In genomic region chr3:63046152-63046551, GRCh38 we compare ENCODE assay signal across 30 cellular contexts.
"Had no signal": no experiment of that assay in that cellular context is flagged by ENCODE, and none has a peak within 500 bp of the region (broad histone marks: within the 10 kb centered on the region; RNA-seq: fewer than 3 reads in every experiment).

No MANE protein-coding gene starts in this region.

- H3K27ac ChIP-seq: brain microvascular endothelial cell, esophagus muscularis mucosa, foreskin keratinocyte, gastrocnemius medialis, heart left ventricle had no signal

- H3K27me3 ChIP-seq: brain microvascular endothelial cell, esophagus muscularis mucosa, foreskin keratinocyte, gastrocnemius medialis, heart left ventricle had no signal

- H3K4me3 Mint-ChIP-seq: activated CD8-positive, alpha-beta memory T cell treated with anti-CD3 and anti-CD28 coated beads, Interleukin-2, amount 10 ng/mL, durations not matched to agents 7 days and 5 days; activated CD8-positive, alpha-beta T cell treated with anti-CD3 and anti-CD28 coated beads, Interleukin-2, amount 10 ng/mL, durations not matched to agents 7 days and 5 days; activated naive CD8-positive, alpha-beta T cell; activated T-cell treated with anti-CD3 and anti-CD28 coated beads, Interleukin-2, amount 50 U/mL, for 24 hours; activated T-cell treated with anti-CD3 and anti-CD28 coated beads, Interleukin-2, amount 50 U/mL, for 72 hours; central memory CD8-positive, alpha-beta T cell; effector memory CD8-positive, alpha-beta T cell; WTC11 had no signal

- ATAC-seq: activated CD8-positive, alpha-beta memory T cell treated with anti-CD3 and anti-CD28 coated beads, Interleukin-2, amount 10 ng/mL, durations not matched to agents 7 days and 5 days; activated CD8-positive, alpha-beta T cell treated with anti-CD3 and anti-CD28 coated beads, Interleukin-2, amount 10 ng/mL, durations not matched to agents 7 days and 5 days; activated T-cell treated with anti-CD3 and anti-CD28 coated beads, Interleukin-2, amount 50 U/mL, for 72 hours; effector memory CD8-positive, alpha-beta T cell; foreskin keratinocyte; gastrocnemius medialis; heart left ventricle had no signal

- H3K4me1 Mint-ChIP-seq: activated CD8-positive, alpha-beta memory T cell treated with anti-CD3 and anti-CD28 coated beads, Interleukin-2, amount 10 ng/mL, durations not matched to agents 7 days and 5 days; central memory CD8-positive, alpha-beta T cell had no signal

- H3K27me3 Mint-ChIP-seq: activated CD8-positive, alpha-beta memory T cell treated with anti-CD3 and anti-CD28 coated beads, Interleukin-2, amount 10 ng/mL, durations not matched to agents 7 days and 5 days; activated naive CD8-positive, alpha-beta T cell; activated T-cell treated with anti-CD3 and anti-CD28 coated beads, Interleukin-2, amount 50 U/mL, for 24 hours; central memory CD8-positive, alpha-beta T cell; effector memory CD8-positive, alpha-beta T cell had no signal

- DNase-seq: activated CD4-positive, alpha-beta T cell treated with anti-CD3 and anti-CD28 coated beads for 1 hour; activated CD4-positive, alpha-beta T cell treated with anti-CD3 and anti-CD28 coated beads for 4 hours; activated CD4-positive, alpha-beta T cell treated with anti-CD3 and anti-CD28 coated beads, Interleukin-2, amount 50 U/mL, for 1 hour; activated CD4-positive, alpha-beta T cell treated with anti-CD3 and anti-CD28 coated beads, Interleukin-2, amount 50 U/mL, for 48 hours; activated CD8-positive, alpha-beta memory T cell treated with anti-CD3 and anti-CD28 coated beads, Interleukin-2, amount 10 ng/mL, durations not matched to agents 7 days and 5 days; activated CD8-positive, alpha-beta memory T cell treated with anti-CD3 and anti-CD28 coated beads, Interleukin-2, amount 50 U/mL, for 48 hours; activated CD8-positive, alpha-beta T cell treated with anti-CD3 and anti-CD28 coated beads, Interleukin-2, amount 10 ng/mL, durations not matched to agents 7 days and 5 days; activated gamma-delta T cell treated with Interleukin-2 at 50 U/mL for 16 hours; activated naive CD4-positive, alpha-beta T cell treated with anti-CD3 and anti-CD28 coated beads, Interleukin-2, amount 50 U/mL, for 16 hours; activated naive CD4-positive, alpha-beta T cell treated with Interleukin-2 at 50 U/mL for 16 hours; activated T-cell treated with anti-CD3 and anti-CD28 coated beads for 4 hours; activated T-cell treated with anti-CD3 and anti-CD28 coated beads, Interleukin-2, amount 50 U/mL, for 24 hours; activated T-cell treated with anti-CD3 and anti-CD28 coated beads, Interleukin-2, amount 50 U/mL, for 72 hours; amniotic stem cell; anterior cingulate cortex; brain microvascular endothelial cell; cortex of kidney; dermis blood vessel endothelial cell; effector CD4-positive, alpha-beta T cell; effector memory CD8-positive, alpha-beta T cell; erythroblast; foreskin keratinocyte; gastrocnemius medialis; glutamatergic neuron; heart left ventricle; T-helper 2 cell had no signal

- H3K36me3 Mint-ChIP-seq: activated CD8-positive, alpha-beta memory T cell treated with anti-CD3 and anti-CD28 coated beads, Interleukin-2, amount 10 ng/mL, durations not matched to agents 7 days and 5 days; activated naive CD8-positive, alpha-beta T cell had no signal

- H3K4me3 ChIP-seq: esophagus muscularis mucosa, gastrocnemius medialis, heart left ventricle had no signal

- H3K4me1 ChIP-seq: esophagus muscularis mucosa, foreskin keratinocyte, gastrocnemius medialis, heart left ventricle had no signal

- H3K9me3 ChIP-seq: esophagus muscularis mucosa, gastrocnemius medialis, heart left ventricle had no signal

- H3K36me3 ChIP-seq: brain microvascular endothelial cell, esophagus muscularis mucosa, gastrocnemius medialis, heart left ventricle had no signal

- H3K27ac Mint-ChIP-seq: activated CD8-positive, alpha-beta memory T cell treated with anti-CD3 and anti-CD28 coated beads, Interleukin-2, amount 10 ng/mL, durations not matched to agents 7 days and 5 days; activated CD8-positive, alpha-beta T cell treated with anti-CD3 and anti-CD28 coated beads, Interleukin-2, amount 10 ng/mL, durations not matched to agents 7 days and 5 days; activated naive CD8-positive, alpha-beta T cell; activated T-cell treated with anti-CD3 and anti-CD28 coated beads, Interleukin-2, amount 50 U/mL, for 24 hours; activated T-cell treated with anti-CD3 and anti-CD28 coated beads, Interleukin-2, amount 50 U/mL, for 72 hours; effector memory CD8-positive, alpha-beta T cell had no signal
